In the genomic region with DNA sequence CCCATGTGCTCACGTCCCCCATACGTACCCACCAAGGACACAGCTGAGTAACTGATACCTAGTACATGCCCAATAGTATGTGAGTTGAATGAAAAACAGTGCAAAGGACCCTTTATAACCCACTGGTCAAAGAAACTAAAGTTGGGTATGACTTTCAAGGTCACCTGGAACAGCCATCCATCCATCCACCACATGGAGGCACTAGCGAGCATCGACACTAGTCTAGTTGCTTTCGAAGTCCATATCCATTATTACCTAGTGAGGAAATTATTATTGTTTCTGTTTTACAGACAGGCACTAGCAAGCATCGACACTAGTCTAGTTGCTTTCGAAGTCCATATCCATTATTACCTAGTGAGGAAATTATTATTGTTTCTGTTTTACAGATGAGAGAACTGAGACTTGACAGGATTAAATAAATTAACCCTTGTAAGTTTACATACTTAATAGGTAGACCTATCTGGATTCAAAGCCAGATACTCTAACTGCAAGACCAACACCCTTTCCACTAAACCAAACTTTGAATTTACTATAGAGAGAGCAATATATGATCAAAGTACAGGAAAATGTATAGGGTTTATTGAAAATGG, we compare ENCODE assay signal across 8 cellular contexts.
DNase-seq lines count a peak whose midpoint lies in the region; ATAC-seq, FAIRE-seq and TF ChIP-seq lines count a peak whose summit lies in the region.

No MANE protein-coding gene starts in this region.

- dilution Hi-C loops in endothelial cell of umbilical vein (cut with MboI; ENCODE audit: extremely low pct_ligation_motif_present, low sequenced_read_pairs) = no loop called here

- no peaks in the 10 kb centered on the region for H3K36me3 Mint-ChIP-seq in activated B cell treated with CpG ODN at 0.5 μM for 24 hours (ENCODE audit: low read depth)

- no peak for TF ChIP-seq POLR2A in endothelial cell of umbilical vein (IDR thresholded peaks at IDR 0.05; ENCODE audit: low read depth, low read length)

- H3K27me3 Mint-ChIP-seq in activated B cell treated with CpG ODN at 0.5 μM for 24 hours = peaks cover 21% of the 10 kb centered on the region

- no peak overlapping the region for H3K27ac Mint-ChIP-seq in activated B cell treated with CpG ODN at 0.5 μM for 24 hours

- no TSS peak for BruUV-seq in endothelial cell of umbilical vein (replicated peaks; lab: Mats Ljungman, UMichigan)

- no peak overlapping the region for H3K27ac ChIP-seq in endothelial cell of umbilical vein (ENCODE audit: insufficient read depth, low read depth, low read length)

- no peaks in the 10 kb centered on the region for H3K9me1 ChIP-seq in endothelial cell of umbilical vein (replicated peaks; ENCODE audit: control insufficient read depth, extremely low read depth, insufficient read depth, low read length)

- H3K9ac ChIP-seq in endothelial cell of umbilical vein (replicated peaks; ENCODE audit: extremely low read depth, insufficient read depth, low read length) = no peak overlapping the region

- no peaks in the 10 kb centered on the region for H3K4me1 ChIP-seq in BE2C
- H3K4me1 ChIP-seq in endothelial cell of umbilical vein (ENCODE audit: control insufficient read depth, extremely low read depth, insufficient read depth, low read length) = no peaks in the 10 kb centered on the region

- ATAC-seq in GM18907 (IDR thresholded peaks at IDR 0.05; ENCODE audit: unreplicated experiment) (peak; percentile 98), HG03342 (IDR thresholded peaks at IDR 0.05; ENCODE audit: unreplicated experiment) (peak; percentile 89), activated B cell treated with CpG ODN at 0.5 μM for 24 hours (ENCODE audit: low read depth) (peak; percentile 58)

- H3K4me3 Mint-ChIP-seq in activated B cell treated with CpG ODN at 0.5 μM for 24 hours = no peak overlapping the region

- POLR2A ChIA-PET in activated B cell treated with CpG ODN at 0.5 μM for 24 hours (lab: Charles Lee) = no interaction called here
- POLR2A ChIA-PET in endothelial cell of umbilical vein (lab: Charles Lee) = no interaction called here

- H3K79me2 ChIP-seq in endothelial cell of umbilical vein (ENCODE audit: control insufficient read depth, insufficient read depth, low read length) = no peaks in the 10 kb centered on the region

- H3K27me3 ChIP-seq in BE2C (no peaks in the 10 kb centered on the region), endothelial cell of umbilical vein (ENCODE audit: control insufficient read depth in 2 of 2, insufficient read depth in 2 of 2, low read length in 2 of 2) (peaks cover 2 to 4% of the 10 kb centered on the region in 2 experiments)

- no peak overlapping the region for H2AFZ ChIP-seq in endothelial cell of umbilical vein (ENCODE audit: low read depth, low read length)

- no peaks in the 10 kb centered on the region for H3K36me3 ChIP-seq in BE2C
- H3K36me3 ChIP-seq in endothelial cell of umbilical vein (ENCODE audit: control insufficient read depth in 2 of 2, extremely low read depth in 1 of 2, insufficient read depth in 2 of 2, low read length in 2 of 2) = no peaks in the 10 kb centered on the region

- H3K4me1 Mint-ChIP-seq in activated B cell treated with CpG ODN at 0.5 μM for 24 hours = no peaks in the 10 kb centered on the region

- peak; percentile 43 for TF ChIP-seq CTCF in BE2C (IDR thresholded peaks at IDR 0.05; ENCODE audit: low read depth, low read length)
- peak; percentile 41 for TF ChIP-seq CTCF in activated B cell treated with CpG ODN at 0.5 μM for 24 hours (IDR thresholded peaks at IDR 0.05)
- peak; percentile 46 to 57 for TF ChIP-seq CTCF in endothelial cell of umbilical vein (IDR thresholded peaks at IDR 0.05; ENCODE audit: extremely low read depth in 1 of 2, insufficient read depth in 1 of 2, low read depth in 1 of 2, low read length in 2 of 2)

- H4K20me1 ChIP-seq in endothelial cell of umbilical vein (replicated peaks; ENCODE audit: control insufficient read depth, extremely low read depth, insufficient read depth, low read length) = no peaks in the 10 kb centered on the region

- no peaks in the 10 kb centered on the region for H3K9me3 Mint-ChIP-seq in activated B cell treated with CpG ODN at 0.5 μM for 24 hours

- H3K9me3 ChIP-seq in BE2C = no peaks in the 10 kb centered on the region
- H3K9me3 ChIP-seq in endothelial cell of umbilical vein (replicated peaks; ENCODE audit: control insufficient read depth, insufficient read depth, low read length) = no peaks in the 10 kb centered on the region

- no peak overlapping the region for H3K4me3 ChIP-seq in BE2C (ENCODE audit: low read depth, low read length)
- no peak overlapping the region for H3K4me3 ChIP-seq in endothelial cell of umbilical vein (replicated peaks in 1 of 3; ENCODE audit: insufficient read depth in 1 of 3, low read depth in 1 of 3, low read length in 3 of 3)

- peak; percentile 90 for FAIRE-seq in endothelial cell of umbilical vein (lab: Jason Lieb, UNC)

- no peak overlapping the region for H3K4me2 ChIP-seq in endothelial cell of umbilical vein (ENCODE audit: insufficient read depth, low read length)

- intact Hi-C loops in activated B cell treated with CpG ODN at 0.5 μM for 24 hours (cut with micrococcal nuclease) (loop anchor here (1.0 kb wide), 2 partner anchors 205 to 210 kb away; no protein-coding TSS in a partner anchor), endothelial cell of umbilical vein (cut with micrococcal nuclease) (loop anchor here (1.0 to 2.0 kb wide), 2 partner anchors 205 to 1473 kb away; no protein-coding TSS in a partner anchor)

- CTCF ChIA-PET in activated B cell treated with CpG ODN at 0.5 μM for 24 hours (lab: Charles Lee) (interaction anchor here (4.9 to 5.4 kb wide), 2 partner anchors 204 to 209 kb away, joined by 21 to 44 read pairs; no protein-coding TSS in a partner anchor), endothelial cell of umbilical vein (lab: Charles Lee) (interaction anchor here (7.5 kb wide), 1 partner anchor 204 kb away, joined by 59 read pairs; no protein-coding TSS in a partner anchor)

- DNase-seq in BE2C = peak; percentile 23
- no peak for DNase-seq in activated B cell treated with CpG ODN at 0.5 μM for 24 hours
- peak; percentile 27 for DNase-seq in endothelial cell of umbilical vein (ENCODE audit: low read depth, low spot score)
- peak; percentile 14 for DNase-seq in pons (ENCODE audit: low spot score)
- no peak for DNase-seq in KG1 (lab: John Stamatoyannopoulos, UW)
- DNase-seq in SW480 (ENCODE audit: low spot score) = no peak

TF ChIP-seq in endothelial cell of umbilical vein, 7 proteins besides CTCF, POLR2A, EP300 and RAD21:
- TF ChIP-seq JUN (IDR thresholded peaks at IDR 0.05; ENCODE audit: borderline replicate concordance, insufficient read depth, insufficient read length, low read depth) (no peak), MAX (IDR thresholded peaks at IDR 0.05; ENCODE audit: insufficient read depth, insufficient read length) (no peak), POLR2AphosphoS5 (IDR thresholded peaks at IDR 0.05; ENCODE audit: insufficient read depth, low read depth, low read length) (no peak), FOS (IDR thresholded peaks at IDR 0.05; ENCODE audit: borderline replicate concordance, insufficient read depth, low read length) (no peak), MYC (IDR thresholded peaks at IDR 0.05; ENCODE audit: low read depth, low read length) (no peak), GATA2 (IDR thresholded peaks at IDR 0.05; ENCODE audit: insufficient read depth, insufficient read length, low read depth, low read length) (no peak), EZH2 (IDR thresholded peaks at IDR 0.05; ENCODE audit: borderline replicate concordance, low read depth, low read length, severe bottlenecking) (no peak)

Comparison
In these comparisons a context has a peak if more than half of its experiments do, and no peak if none do; other contexts are left out.
1. DNase-seq: peak in BE2C (single experiment), endothelial cell of umbilical vein (single experiment) and pons (single experiment); none in activated B cell treated with CpG ODN at 0.5 μM for 24 hours (single experiment), KG1 (single experiment) and SW480 (single experiment).
2. Peak in every context shown above with its lines, with median percentiles within 50 percentile points of each other: CTCF ChIP-seq and ATAC-seq.